1 cellular context compared by ENCODE assay signal in genomic region chr2:74849228-74849892, GRCh38.
A peak's percentile ranks its signal among the peaks of the same experiment; 100 is the strongest.
TF ChIP-seq lines count a peak whose summit lies in the region.

No MANE protein-coding gene starts in this region.

TF ChIP-seq in GM23338, 12 proteins besides CTCF, POLR2A, EP300 and RAD21:
- TF ChIP-seq ZNF462 (CRISPR knock-in tag; IDR thresholded peaks at IDR 0.05) (peak; percentile 97), JUNB (IDR thresholded peaks at IDR 0.05; ENCODE audit: unreplicated experiment) (no peak), CREB1 (CRISPR knock-in tag; IDR thresholded peaks at IDR 0.05; ENCODE audit: low read depth) (peak; percentile 28; the same call in 1 of the 2 replicates), POLR2AphosphoS5 (IDR thresholded peaks at IDR 0.05; ENCODE audit: low read depth) (0 out of 2 replicates have a peak, but pooled peaks have one; percentile 30)
